ENCODE assay signal across 8 cellular contexts in the genomic region with DNA sequence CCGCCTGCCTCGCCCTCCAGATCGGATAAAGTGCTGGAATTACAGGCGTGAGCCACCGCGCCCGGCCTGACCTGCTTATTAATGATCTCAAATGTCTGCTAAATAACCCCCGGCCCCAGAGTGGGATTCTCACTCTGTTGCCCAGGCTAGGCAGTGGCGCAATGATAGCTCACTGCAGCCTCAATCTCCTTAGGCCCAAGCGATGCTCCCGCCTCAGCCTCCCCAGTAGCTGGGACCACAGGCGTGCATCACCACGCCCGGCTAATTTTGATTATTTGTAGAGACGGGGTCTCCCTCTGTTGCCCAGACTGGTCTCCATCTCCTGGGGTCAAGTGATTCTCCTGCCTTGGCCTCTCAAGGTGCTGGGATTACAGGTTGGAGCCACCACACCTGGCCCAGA. TPM values are rescaled to one million over a fixed set of nuclear protein-coding genes. Genes with fewer than 3 reads are reported as not detected.
DNase-seq lines count a peak whose midpoint lies in the region; ATAC-seq and TF ChIP-seq lines count a peak whose summit lies in the region.

No MANE protein-coding gene starts in this region.

- H3K27me3 ChIP-seq in CD4-positive, CD25-positive, alpha-beta regulatory T cell (ENCODE audit: control insufficient read depth, insufficient read depth, low read length): no peaks in the 10 kb centered on the region
- H3K27me3 ChIP-seq in osteoblast (ENCODE audit: insufficient read depth, low read length): no peaks in the 10 kb centered on the region

- H3K4me1 ChIP-seq in CD4-positive, CD25-positive, alpha-beta regulatory T cell (ENCODE audit: control insufficient read depth, insufficient read depth, low read length, poor library complexity, severe bottlenecking): peaks cover 62% of the 10 kb centered on the region
- H3K4me1 ChIP-seq in osteoblast (ENCODE audit: insufficient read depth, low read length): peaks cover 40% of the 10 kb centered on the region

- no peaks in the 10 kb centered on the region for H3K36me3 Mint-ChIP-seq in CD4-positive, CD25-positive, alpha-beta regulatory T cell
- H3K36me3 Mint-ChIP-seq in central memory CD8-positive, alpha-beta T cell (ENCODE audit: insufficient read depth): peaks cover 9% of the 10 kb centered on the region

- H3K9me3 ChIP-seq in CD4-positive, CD25-positive, alpha-beta regulatory T cell (ENCODE audit: control insufficient read depth in 2 of 2, low read length in 2 of 2): no peaks in the 10 kb centered on the region
- no peaks in the 10 kb centered on the region for H3K9me3 ChIP-seq in osteoblast (ENCODE audit: low read depth, low read length)

- peak overlapping the region; percentile 89 to 96 (median 94) for H3K4me3 Mint-ChIP-seq in CD4-positive, CD25-positive, alpha-beta regulatory T cell
- H3K4me3 Mint-ChIP-seq in central memory CD8-positive, alpha-beta T cell: peak overlapping the region; percentile 87

- peak overlapping the region; percentile 41 for H3K4me3 ChIP-seq in CD4-positive, CD25-positive, alpha-beta regulatory T cell (ENCODE audit: low read depth, low read length)
- H3K4me3 ChIP-seq in LNCaP clone FGC (ENCODE audit: low read depth, low read length) (peak overlapping the region; percentile 84), osteoblast (ENCODE audit: insufficient read depth, low read length) (peak overlapping the region; percentile 89)

- H4K20me1 ChIP-seq in osteoblast (ENCODE audit: insufficient read depth, low read length): peaks cover 27% of the 10 kb centered on the region

- peaks cover 36% of the 10 kb centered on the region for H3K79me2 ChIP-seq in osteoblast (ENCODE audit: insufficient read depth, low read length)

- ATAC-seq in CD4-positive, CD25-positive, alpha-beta regulatory T cell (ENCODE audit: low read depth in 2 of 2): no peak
- ATAC-seq in central memory CD8-positive, alpha-beta T cell (replicated peaks; ENCODE audit: extremely low read depth, poor library complexity, severe bottlenecking): no peak
- ATAC-seq in HG02642 (IDR thresholded peaks at IDR 0.05; ENCODE audit: poor library complexity, unreplicated experiment): no peak

- H3K27ac Mint-ChIP-seq in CD4-positive, CD25-positive, alpha-beta regulatory T cell: peak overlapping the region; percentile 96 to 98 (median 97)
- peak overlapping the region; percentile 93 for H3K27ac Mint-ChIP-seq in central memory CD8-positive, alpha-beta T cell (ENCODE audit: low read depth)

- H3K27ac ChIP-seq in CD4-positive, CD25-positive, alpha-beta regulatory T cell (ENCODE audit: insufficient read depth, low read length, poor library complexity, severe bottlenecking): peak overlapping the region; percentile 74
- peak overlapping the region; percentile 82 for H3K27ac ChIP-seq in osteoblast (ENCODE audit: low read depth, low read length)

- no peaks in the 10 kb centered on the region for H3K36me3 ChIP-seq in CD4-positive, CD25-positive, alpha-beta regulatory T cell (ENCODE audit: control insufficient read depth, insufficient read depth, low read length)
- no peaks in the 10 kb centered on the region for H3K36me3 ChIP-seq in osteoblast (ENCODE audit: insufficient read depth, low read length)

- peaks cover 0 to 3% (median 0%) of the 10 kb centered on the region in 7 donors for H3K9me3 Mint-ChIP-seq in CD4-positive, CD25-positive, alpha-beta regulatory T cell
- H3K9me3 Mint-ChIP-seq in central memory CD8-positive, alpha-beta T cell: no peaks in the 10 kb centered on the region

- H2AFZ ChIP-seq in osteoblast (ENCODE audit: low read length): peak overlapping the region; percentile 90

- peaks cover 0 to 46% (median 20%) of the 10 kb centered on the region in 4 donors for H3K4me1 Mint-ChIP-seq in CD4-positive, CD25-positive, alpha-beta regulatory T cell
- H3K4me1 Mint-ChIP-seq in central memory CD8-positive, alpha-beta T cell: peaks cover 21% of the 10 kb centered on the region

- H3K4me2 ChIP-seq in osteoblast (ENCODE audit: insufficient read depth, low read length): peak overlapping the region; percentile 90

- TF ChIP-seq CTCF in LNCaP clone FGC (IDR thresholded peaks at IDR 0.05; ENCODE audit: control insufficient read depth, extremely low read depth, insufficient read depth) (no peak), osteoblast (IDR thresholded peaks at IDR 0.05; ENCODE audit: extremely low read depth, low read depth, low read length) (no peak)

- no peak for DNase-seq in CD4-positive, CD25-positive, alpha-beta regulatory T cell
- DNase-seq in LNCaP clone FGC (ENCODE audit: low read depth) (no peak), osteoblast (ENCODE audit: insufficient read length, low spot score, missing footprints) (no peak), SKM-1 (lab: John Stamatoyannopoulos, UW; ENCODE audit: unreplicated experiment) (no peak), CD1c-positive myeloid dendritic cell (ENCODE audit: extremely low spot score) (no peak), NCI-H345 (lab: John Stamatoyannopoulos, UW) (no peak)
- no peak for DNase-seq in central memory CD8-positive, alpha-beta T cell (ENCODE audit: low spot score in 2 of 2)

- peaks cover 21% of the 10 kb centered on the region for H3K27me3 Mint-ChIP-seq in CD4-positive, CD25-positive, alpha-beta regulatory T cell
- peaks cover 12% of the 10 kb centered on the region for H3K27me3 Mint-ChIP-seq in central memory CD8-positive, alpha-beta T cell

RNA-seq across cellular contexts. Expression of a gene that starts 0.6 kb away (rescaled TPM):
- total RNA-seq in CD4-positive, CD25-positive, alpha-beta regulatory T cell: 124 TPM
- 100 to 1,000 TPM; 208 to 236 (median 223) TPM for polyA plus RNA-seq in CD4-positive, CD25-positive, alpha-beta regulatory T cell
- 12.4 and 13.8 TPM in 2 replicates for total RNA-seq in osteoblast

RNA-seq across cellular contexts. Expression of a gene that starts 3.1 kb away (rescaled TPM):
- 0.12 TPM for total RNA-seq in CD4-positive, CD25-positive, alpha-beta regulatory T cell
- not detected for polyA plus RNA-seq in CD4-positive, CD25-positive, alpha-beta regulatory T cell
- total RNA-seq in osteoblast: 1.8 and 2.9 TPM in 2 replicates

RNA-seq across cellular contexts. Expression of a gene that starts 7.5 kb away (rescaled TPM):
- 126 TPM for total RNA-seq in CD4-positive, CD25-positive, alpha-beta regulatory T cell
- polyA plus RNA-seq in CD4-positive, CD25-positive, alpha-beta regulatory T cell: 1 to 10 TPM; 1.4 to 3.4 (median 1.8) TPM
- 14.4 and 19.9 TPM in 2 replicates for total RNA-seq in osteoblast

RNA-seq across cellular contexts. Expression of a gene that starts 28.2 kb away (rescaled TPM):
- 497 TPM for total RNA-seq in CD4-positive, CD25-positive, alpha-beta regulatory T cell
- polyA plus RNA-seq in CD4-positive, CD25-positive, alpha-beta regulatory T cell: 100 to 1,000 TPM; 172 to 243 (median 210) TPM
- total RNA-seq in osteoblast: 300 and 380 TPM in 2 replicates

RNA-seq across cellular contexts. Expression of a gene that starts 34.4 kb away (rescaled TPM):
- 44.2 TPM for total RNA-seq in CD4-positive, CD25-positive, alpha-beta regulatory T cell
- polyA plus RNA-seq in CD4-positive, CD25-positive, alpha-beta regulatory T cell: 10 to 100 TPM; 72.9 to 91.3 (median 88.4) TPM
- total RNA-seq in osteoblast: 21.8 and 25.0 TPM in 2 replicates
